ENCODE assay signal across 10 cellular contexts in genomic region chr4:72418458-72418857, GRCh38.
DNase-seq lines count a peak whose midpoint lies in the region; ATAC-seq and TF ChIP-seq lines count a peak whose summit lies in the region.
"Had no signal": no experiment of that assay in that cellular context is flagged by ENCODE, and none has a peak within 500 bp of the region (broad histone marks: within the 10 kb centered on the region; RNA-seq: fewer than 3 reads in every experiment).

No MANE protein-coding gene starts in this region.

- H3K9me3 ChIP-seq in BE2C, result no peaks in the 10 kb centered on the region
- H3K9me3 ChIP-seq in adrenal gland (replicated peaks in 1 of 3), result no peaks in the 10 kb centered on the region
- H3K9me3 ChIP-seq: esophagus squamous epithelium had no signal

- H3K27me3 ChIP-seq in BE2C (no peaks in the 10 kb centered on the region), adrenal gland (no peaks in the 10 kb centered on the region)
- H3K27me3 ChIP-seq: esophagus squamous epithelium had no signal

- TF ChIP-seq POLR2A in adrenal gland (IDR thresholded peaks at IDR 0.05), result no peak

- DNase-seq in BE2C (peak; percentile 87), NCI-H1105 treated with DMSO at 0.1 percent for 48 hours (lab: John Stamatoyannopoulos, UW) (peak; percentile 62), adrenal gland (peak; percentile 63 to 87 (median 71)), hepatic stellate cell (ENCODE audit: low spot score) (peak; percentile 17)
- DNase-seq: esophagus squamous epithelium had no signal

- H3K9me3 Mint-ChIP-seq in stimulated activated memory B cell treated with anti-CD40 and anti-IgM and Interleukin-4, amounts not matched to agents 10 μg/mL and 1 μg/mL and 100 μg/mL, for 72 hours, result no peaks in the 10 kb centered on the region

- ATAC-seq in HG02642 (IDR thresholded peaks at IDR 0.05; ENCODE audit: poor library complexity, unreplicated experiment), result no peak
- ATAC-seq in HG03354 (IDR thresholded peaks at IDR 0.05; ENCODE audit: poor library complexity, severe bottlenecking, unreplicated experiment), result no peak
- ATAC-seq in stimulated activated memory B cell treated with anti-CD40 and anti-IgM and Interleukin-4, amounts not matched to agents 10 μg/mL and 1 μg/mL and 100 μg/mL, for 72 hours, result no peak
- ATAC-seq in GM18502 (IDR thresholded peaks at IDR 0.05; ENCODE audit: poor library complexity, unreplicated experiment), result no peak

- H3K4me3 Mint-ChIP-seq in stimulated activated memory B cell treated with anti-CD40 and anti-IgM and Interleukin-4, amounts not matched to agents 10 μg/mL and 1 μg/mL and 100 μg/mL, for 72 hours, result no peak overlapping the region

- H3K4me1 Mint-ChIP-seq in stimulated activated memory B cell treated with anti-CD40 and anti-IgM and Interleukin-4, amounts not matched to agents 10 μg/mL and 1 μg/mL and 100 μg/mL, for 72 hours, result no peaks in the 10 kb centered on the region

- no peak overlapping the region for H3K27ac ChIP-seq in adrenal gland
- H3K27ac ChIP-seq: esophagus squamous epithelium, parathyroid adenoma had no signal

- H3K4me3 ChIP-seq in BE2C (ENCODE audit: low read depth, low read length) (no peak overlapping the region; the same call in 1 of the 2 replicates), adrenal gland (no peak overlapping the region)
- H3K4me3 ChIP-seq: esophagus squamous epithelium had no signal

- H3K36me3 Mint-ChIP-seq in stimulated activated memory B cell treated with anti-CD40 and anti-IgM and Interleukin-4, amounts not matched to agents 10 μg/mL and 1 μg/mL and 100 μg/mL, for 72 hours, result no peaks in the 10 kb centered on the region

- TF ChIP-seq CTCF in BE2C (IDR thresholded peaks at IDR 0.05; ENCODE audit: low read depth, low read length) (no peak), adrenal gland (IDR thresholded peaks at IDR 0.05) (no peak)

- no peaks in the 10 kb centered on the region for H3K27me3 Mint-ChIP-seq in stimulated activated memory B cell treated with anti-CD40 and anti-IgM and Interleukin-4, amounts not matched to agents 10 μg/mL and 1 μg/mL and 100 μg/mL, for 72 hours

- intact Hi-C loops in adrenal gland (cut with DNase I), result no loop called here

- WGBS in adrenal gland, 4 donors, result 48 to 62% (median 52%) methylated on average over 2 of the region's 2 CpGs

- no peak overlapping the region for H3K27ac Mint-ChIP-seq in stimulated activated memory B cell treated with anti-CD40 and anti-IgM and Interleukin-4, amounts not matched to agents 10 μg/mL and 1 μg/mL and 100 μg/mL, for 72 hours

- H3K36me3 ChIP-seq in BE2C (no peaks in the 10 kb centered on the region), adrenal gland (replicated peaks in 1 of 2) (no peaks in the 10 kb centered on the region)
- H3K36me3 ChIP-seq: esophagus squamous epithelium had no signal

- H3K4me1 ChIP-seq in BE2C (peaks cover 51% of the 10 kb centered on the region), adrenal gland (replicated peaks in 1 of 2) (peaks cover 5 to 8% of the 10 kb centered on the region in 2 donors)
- H3K4me1 ChIP-seq: parathyroid adenoma had no signal

Comparison
In these comparisons a context has a peak if more than half of its experiments do, and no peak if none do; other contexts are left out.
1. DNase-seq: peak in every context shown above with its lines; median percentile 87 in BE2C; 71 in adrenal gland; 62 in NCI-H1105 treated with DMSO at 0.1 percent for 48 hours; 17 in hepatic stellate cell.